10 cellular contexts compared by ENCODE assay signal in genomic region chr19:49147923-49148682, GRCh38. TPM values are rescaled to one million over a fixed set of nuclear protein-coding genes. Genes with fewer than 3 reads are reported as not detected.
DNase-seq lines count a peak whose midpoint lies in the region; ATAC-seq and TF ChIP-seq lines count a peak whose summit lies in the region.
"Had no signal": no experiment of that assay in that cellular context is flagged by ENCODE, and none has a peak within 500 bp of the region (broad histone marks: within the 10 kb centered on the region; RNA-seq: fewer than 3 reads in every experiment).

No MANE protein-coding gene starts in this region.

- H3K36me3 ChIP-seq in upper lobe of left lung, result no peaks in the 10 kb centered on the region
- no peaks in the 10 kb centered on the region for H3K36me3 ChIP-seq in GM23248 (ENCODE audit: low read depth)
- H3K36me3 ChIP-seq: BE2C had no signal

- peaks cover 37 to 57% (median 46%) of the 10 kb centered on the region in 4 donors for H3K4me1 ChIP-seq in upper lobe of left lung
- H3K4me1 ChIP-seq in GM23248 (ENCODE audit: insufficient read depth), result peaks cover 4% of the 10 kb centered on the region; the same call in 1 of the 2 replicates

- TF ChIP-seq POLR2A in upper lobe of left lung (IDR thresholded peaks at IDR 0.05), result no peak

- H4K20me1 ChIP-seq in GM23248 (ENCODE audit: insufficient read depth), result no peaks in the 10 kb centered on the region

- DNase-seq in activated naive CD8-positive, alpha-beta T cell treated with anti-CD3 and anti-CD28 coated beads for 36 hours, result no peak
- peak; percentile 39 to 66 for DNase-seq in dermis microvascular lymphatic vessel endothelial cell (ENCODE audit: low read depth in 2 of 2)
- no peak for DNase-seq in memory B cell (ENCODE audit: low spot score in 2 of 2)
- no peak for DNase-seq in upper lobe of left lung
- DNase-seq in GM23248, result no peak

- peak overlapping the region; percentile 73 for H3K4me3 Mint-ChIP-seq in activated naive CD8-positive, alpha-beta T cell
- H3K4me3 Mint-ChIP-seq in activated naive CD8-positive, alpha-beta T cell treated with anti-CD3 and anti-CD28 coated beads for 36 hours, result no peak overlapping the region
- H3K4me3 Mint-ChIP-seq in memory B cell, result peak overlapping the region; percentile 62

- no peaks in the 10 kb centered on the region for H3K79me2 ChIP-seq in GM23248 (ENCODE audit: insufficient read depth)

- no peak for TF ChIP-seq EP300 in upper lobe of left lung (IDR thresholded peaks at IDR 0.05)

- in situ Hi-C loops in GM23248 (cut with MboI), result no loop called here

- no peaks in the 10 kb centered on the region for H3K9me2 ChIP-seq in GM23248 (ENCODE audit: insufficient read depth)

- H3K9me3 ChIP-seq in upper lobe of left lung, result no peaks in the 10 kb centered on the region
- no peaks in the 10 kb centered on the region for H3K9me3 ChIP-seq in GM23248 (ENCODE audit: low read depth)
- H3K9me3 ChIP-seq: BE2C had no signal

- H3K9me3 Mint-ChIP-seq in activated naive CD8-positive, alpha-beta T cell (ENCODE audit: low read depth), result no peaks in the 10 kb centered on the region
- peaks cover 2% of the 10 kb centered on the region for H3K9me3 Mint-ChIP-seq in activated naive CD8-positive, alpha-beta T cell treated with anti-CD3 and anti-CD28 coated beads for 36 hours
- H3K9me3 Mint-ChIP-seq in memory B cell, result no peaks in the 10 kb centered on the region

- H3K4me3 ChIP-seq in upper lobe of left lung (peak overlapping the region; percentile 8 to 67 (median 64)), GM23248 (no peak overlapping the region)

- H3K4me1 Mint-ChIP-seq in activated naive CD8-positive, alpha-beta T cell (ENCODE audit: low read depth), result peaks cover 27% of the 10 kb centered on the region
- H3K4me1 Mint-ChIP-seq in activated naive CD8-positive, alpha-beta T cell treated with anti-CD3 and anti-CD28 coated beads for 36 hours, result peaks cover 24% of the 10 kb centered on the region
- H3K4me1 Mint-ChIP-seq in memory B cell, result peaks cover 12% of the 10 kb centered on the region

- peak overlapping the region; percentile 54 for H3K27ac Mint-ChIP-seq in activated naive CD8-positive, alpha-beta T cell
- no peak overlapping the region for H3K27ac Mint-ChIP-seq in activated naive CD8-positive, alpha-beta T cell treated with anti-CD3 and anti-CD28 coated beads for 36 hours
- H3K27ac Mint-ChIP-seq in memory B cell, result peak overlapping the region; percentile 7

- H3K27me3 ChIP-seq in upper lobe of left lung (no peaks in the 10 kb centered on the region), GM23248 (replicated peaks; ENCODE audit: insufficient read depth) (no peaks in the 10 kb centered on the region)
- H3K27me3 ChIP-seq: BE2C had no signal

- H3K9ac ChIP-seq in GM23248, result no peak overlapping the region

- H3F3A ChIP-seq in GM23248 (ENCODE audit: insufficient read depth), result peaks cover 9% of the 10 kb centered on the region; the same call in 1 of the 2 replicates

- H3K36me3 Mint-ChIP-seq in activated naive CD8-positive, alpha-beta T cell, result no peaks in the 10 kb centered on the region
- peaks cover 3% of the 10 kb centered on the region for H3K36me3 Mint-ChIP-seq in activated naive CD8-positive, alpha-beta T cell treated with anti-CD3 and anti-CD28 coated beads for 36 hours
- H3K36me3 Mint-ChIP-seq in memory B cell, result no peaks in the 10 kb centered on the region

- no peak for TF ChIP-seq CTCF in upper lobe of left lung (IDR thresholded peaks at IDR 0.05)

- H3K27ac ChIP-seq in upper lobe of left lung (peak overlapping the region; percentile 64 to 88 (median 74)), GM23248 (no peak overlapping the region)
- H3K27ac ChIP-seq: epithelial cell of prostate had no signal

- peaks cover 27% of the 10 kb centered on the region for H3K27me3 Mint-ChIP-seq in activated naive CD8-positive, alpha-beta T cell
- H3K27me3 Mint-ChIP-seq in activated naive CD8-positive, alpha-beta T cell treated with anti-CD3 and anti-CD28 coated beads for 36 hours, result peaks cover 83% of the 10 kb centered on the region
- H3K27me3 Mint-ChIP-seq in memory B cell, result peaks cover 36% of the 10 kb centered on the region

- ATAC-seq in memory B cell (ENCODE audit: low read depth) (no peak), upper lobe of left lung (ENCODE audit: low FRiP score in 2 of 2) (no peak), HG03196 (IDR thresholded peaks at IDR 0.05; ENCODE audit: unreplicated experiment) (no peak), GM21529 (IDR thresholded peaks at IDR 0.05; ENCODE audit: unreplicated experiment) (no peak)

- no peak overlapping the region for H3K4me2 ChIP-seq in GM23248 (ENCODE audit: unreplicated experiment)

- WGBS in upper lobe of left lung, 2 donors, result 57 to 67% methylated on average over 1 to 10 of the region's 11 CpGs
- 62 to 65% methylated on average over 11 of the region's 11 CpGs for WGBS in GM23248 (ENCODE audit: low coverage in 1 of 2, low lambda C conversion rate in 2 of 2, missing lambda C conversion rate in 2 of 2), 2 experiments

- no peak overlapping the region for H2AFZ ChIP-seq in GM23248

RNA-seq across cellular contexts. Expression of gene HRC, which starts 7.1 kb away (rescaled TPM):
- total RNA-seq in activated naive CD8-positive, alpha-beta T cell treated with anti-CD3 and anti-CD28 coated beads for 36 hours, result not detected
- total RNA-seq in dermis microvascular lymphatic vessel endothelial cell (not detected in 2 replicates), upper lobe of left lung (1 to 10 TPM in 3 of 6 donors, under 1 TPM in 2, not detected in 1; 0.61 to 2.1 (median 1.2) TPM)
- not detected in 2 replicates for total RNA-seq in GM23248 (2014; rRNA removed; shearing (Covaris generic))
- 0.10 TPM in 1 of 2 replicates, not detected in the other for polyA plus RNA-seq in GM23248 (2016; fragmentation: Nextera tagmentation; extraction: Ambion mirVana)

RNA-seq across cellular contexts. Expression of gene TRPM4, which starts 9.5 kb away (rescaled TPM):
- total RNA-seq in activated naive CD8-positive, alpha-beta T cell treated with anti-CD3 and anti-CD28 coated beads for 36 hours, result not detected
- 10.8 and 18.2 TPM in 2 replicates for total RNA-seq in dermis microvascular lymphatic vessel endothelial cell
- total RNA-seq in upper lobe of left lung, result 100 to 1,000 TPM in 1 of 6 donors, 10 to 100 TPM in 5; 23.9 to 120 (median 49.3) TPM
- 18.4 and 18.8 TPM in 2 replicates for total RNA-seq in GM23248 (2014; rRNA removed; shearing (Covaris generic))
- 15.8 and 20.1 TPM in 2 replicates for polyA plus RNA-seq in GM23248 (2016; fragmentation: Nextera tagmentation; extraction: Ambion mirVana)

RNA-seq across cellular contexts. Expression of gene PPFIA3, which starts 28.8 kb away (rescaled TPM):
- 1 to 10 TPM; 3.2 to 4.3 TPM for total RNA-seq in activated naive CD8-positive, alpha-beta T cell treated with anti-CD3 and anti-CD28 coated beads for 36 hours
- 4.0 TPM in 2 replicates for total RNA-seq in dermis microvascular lymphatic vessel endothelial cell
- total RNA-seq in upper lobe of left lung, result 10 to 100 TPM in 1 of 6 donors, 1 to 10 TPM in 5; 2.4 to 11.5 (median 5.9) TPM
- total RNA-seq in GM23248 (2014; rRNA removed; shearing (Covaris generic)), result 0.63 and 2.4 TPM in 2 replicates
- 1.2 TPM in 2 replicates for polyA plus RNA-seq in GM23248 (2016; fragmentation: Nextera tagmentation; extraction: Ambion mirVana)

RNA-seq across cellular contexts. Expression of gene C19orf73, which starts 29.2 kb away (rescaled TPM):
- total RNA-seq in activated naive CD8-positive, alpha-beta T cell treated with anti-CD3 and anti-CD28 coated beads for 36 hours, result 1 to 10 TPM; 1.0 to 1.3 TPM
- total RNA-seq in dermis microvascular lymphatic vessel endothelial cell, result 0.13 and 0.25 TPM in 2 replicates
- total RNA-seq in upper lobe of left lung, result 1 to 10 TPM in 4 of 6 donors, under 1 TPM in 1, not detected in 1; 0.89 to 7.9 (median 2.3) TPM
- 0.86 TPM in 1 of 2 replicates, not detected in the other for total RNA-seq in GM23248 (2014; rRNA removed; shearing (Covaris generic))
- polyA plus RNA-seq in GM23248 (2016; fragmentation: Nextera tagmentation; extraction: Ambion mirVana), result 1.0 and 1.4 TPM in 2 replicates

RNA-seq across cellular contexts. Expression of gene LIN7B, which starts 33.9 kb away (rescaled TPM):
- 1 to 10 TPM; 2.2 to 2.5 TPM for total RNA-seq in activated naive CD8-positive, alpha-beta T cell treated with anti-CD3 and anti-CD28 coated beads for 36 hours
- total RNA-seq in dermis microvascular lymphatic vessel endothelial cell, result 1.4 and 2.4 TPM in 2 replicates
- total RNA-seq in upper lobe of left lung, result 10 to 100 TPM in 1 of 6 donors, 1 to 10 TPM in 5; 3.1 to 10.2 (median 7.6) TPM
- total RNA-seq in GM23248 (2014; rRNA removed; shearing (Covaris generic)), result 10.7 and 12.5 TPM in 2 replicates
- polyA plus RNA-seq in GM23248 (2016; fragmentation: Nextera tagmentation; extraction: Ambion mirVana), result 11.9 and 12.6 TPM in 2 replicates

Comparison
In these comparisons a context has a peak if more than half of its experiments do, and no peak if none do; other contexts are left out.
1. DNase-seq: peak in dermis microvascular lymphatic vessel endothelial cell (2 of 2); none in activated naive CD8-positive, alpha-beta T cell treated with anti-CD3 and anti-CD28 coated beads for 36 hours (single experiment), memory B cell (0 of 2), upper lobe of left lung (0 of 2) and GM23248 (single experiment).